In genomic region chr3:16916840-16917239, GRCh38 we compare ENCODE assay signal across 12 cellular contexts. TPM values are rescaled to one million over a fixed set of nuclear protein-coding genes. Genes with fewer than 3 reads are reported as not detected.
DNase-seq lines count a peak whose midpoint lies in the region; ATAC-seq lines count a peak whose summit lies in the region.
"Had no signal": no experiment of that assay in that cellular context is flagged by ENCODE, and none has a peak within 500 bp of the region (broad histone marks: within the 10 kb centered on the region; RNA-seq: fewer than 3 reads in every experiment).

No MANE protein-coding gene starts in this region.

- no peaks in the 10 kb centered on the region for H3K9me3 ChIP-seq in right cardiac atrium (ENCODE audit: control insufficient read depth, low read length)
- H3K9me3 ChIP-seq: SJSA1 had no signal

- WGBS in right cardiac atrium: 31% methylated on average over 5 of the region's 5 CpGs

- peak overlapping the region; percentile 8 for H3K27ac ChIP-seq in right cardiac atrium (ENCODE audit: low read length)
- H3K27ac ChIP-seq: SJSA1 had no signal

- no peaks in the 10 kb centered on the region for H3K27me3 ChIP-seq in right cardiac atrium (ENCODE audit: control insufficient read depth, insufficient read depth)
- H3K27me3 ChIP-seq: SJSA1 had no signal

- no peaks in the 10 kb centered on the region for H3K27me3 Mint-ChIP-seq in activated naive CD8-positive, alpha-beta T cell
- no peaks in the 10 kb centered on the region for H3K27me3 Mint-ChIP-seq in stimulated activated memory B cell treated with anti-CD40 and anti-IgM and Interleukin-4, amounts not matched to agents 10 μg/mL and 1 μg/mL and 100 μg/mL, for 72 hours

- no peaks in the 10 kb centered on the region for H3K36me3 Mint-ChIP-seq in activated naive CD8-positive, alpha-beta T cell
- H3K36me3 Mint-ChIP-seq in stimulated activated memory B cell treated with anti-CD40 and anti-IgM and Interleukin-4, amounts not matched to agents 10 μg/mL and 1 μg/mL and 100 μg/mL, for 72 hours: no peaks in the 10 kb centered on the region

- DNase-seq in Right ventricle myocardium inferior (ENCODE audit: missing footprints) (no peak), cardiac septum (ENCODE audit: low spot score) (no peak), right cardiac atrium (no peak), NCI-H69 (lab: John Stamatoyannopoulos, UW) (no peak), NCI-H1092 (lab: John Stamatoyannopoulos, UW) (no peak)
- DNase-seq: activated gamma-delta T cell; occipital lobe; stimulated activated naive CD4-positive, alpha-beta T cell had no signal

- no peak overlapping the region for H3K4me3 ChIP-seq in right cardiac atrium (ENCODE audit: low read length)
- H3K4me3 ChIP-seq: SJSA1 had no signal

- peaks cover 78% of the 10 kb centered on the region for H3K4me1 Mint-ChIP-seq in activated naive CD8-positive, alpha-beta T cell (ENCODE audit: low read depth)
- H3K4me1 Mint-ChIP-seq in stimulated activated memory B cell treated with anti-CD40 and anti-IgM and Interleukin-4, amounts not matched to agents 10 μg/mL and 1 μg/mL and 100 μg/mL, for 72 hours: peaks cover 60% of the 10 kb centered on the region

- ATAC-seq in Right ventricle myocardium inferior: peak; percentile 40
- peak; percentile 65 to 96 for ATAC-seq in right cardiac atrium
- ATAC-seq in stimulated activated memory B cell treated with anti-CD40 and anti-IgM and Interleukin-4, amounts not matched to agents 10 μg/mL and 1 μg/mL and 100 μg/mL, for 72 hours: no peak
- ATAC-seq in GM21367 (IDR thresholded peaks at IDR 0.05; ENCODE audit: unreplicated experiment): no peak

- no peaks in the 10 kb centered on the region for H3K9me3 Mint-ChIP-seq in activated naive CD8-positive, alpha-beta T cell (ENCODE audit: low read depth)
- H3K9me3 Mint-ChIP-seq in stimulated activated memory B cell treated with anti-CD40 and anti-IgM and Interleukin-4, amounts not matched to agents 10 μg/mL and 1 μg/mL and 100 μg/mL, for 72 hours: no peaks in the 10 kb centered on the region

- H3K4me1 ChIP-seq in right cardiac atrium (ENCODE audit: control insufficient read depth, insufficient read depth, low read length): peaks cover 10% of the 10 kb centered on the region

- H3K27ac Mint-ChIP-seq in activated naive CD8-positive, alpha-beta T cell: peak overlapping the region; percentile 88
- peak overlapping the region; percentile 68 for H3K27ac Mint-ChIP-seq in stimulated activated memory B cell treated with anti-CD40 and anti-IgM and Interleukin-4, amounts not matched to agents 10 μg/mL and 1 μg/mL and 100 μg/mL, for 72 hours

- peak overlapping the region; percentile 65 for H3K4me3 Mint-ChIP-seq in activated naive CD8-positive, alpha-beta T cell
- no peak overlapping the region for H3K4me3 Mint-ChIP-seq in stimulated activated memory B cell treated with anti-CD40 and anti-IgM and Interleukin-4, amounts not matched to agents 10 μg/mL and 1 μg/mL and 100 μg/mL, for 72 hours

- intact Hi-C loops in Right ventricle myocardium inferior (cut with DNase I): no loop called here
- intact Hi-C loops in cardiac septum (cut with DNase I): no loop called here
- intact Hi-C loops in right cardiac atrium (cut with DNase I): no loop called here

RNA-seq across cellular contexts. Expression of gene PLCL2, which starts 32.1 kb away (rescaled TPM):
- total RNA-seq in Right ventricle myocardium inferior (72.9 TPM), cardiac septum (27.0 TPM), right cardiac atrium (10 to 100 TPM; 36.7 to 47.4 (median 37.0) TPM)
- polyA plus RNA-seq in right cardiac atrium: 12.5 TPM

Comparison
In these comparisons a context has a peak if more than half of its experiments do, and no peak if none do; other contexts are left out.
1. ATAC-seq: peak in Right ventricle myocardium inferior (single experiment) and right cardiac atrium (2 of 2); none in stimulated activated memory B cell treated with anti-CD40 and anti-IgM and Interleukin-4, amounts not matched to agents 10 μg/mL and 1 μg/mL and 100 μg/mL, for 72 hours (single experiment) and GM21367 (single experiment).